Comparison of ENCODE assay signal across 8 cellular contexts in genomic region chr6:137218917-137219663, GRCh38. TPM values are rescaled to one million over a fixed set of nuclear protein-coding genes. Genes with fewer than 3 reads are reported as not detected.
A peak's percentile ranks its signal among the peaks of the same experiment; 100 is the strongest.
DNase-seq lines count a peak whose midpoint lies in the region; ATAC-seq and TF ChIP-seq lines count a peak whose summit lies in the region.

Gene IFNGR1, minus strand, starts transcription at chr6:137219385. Its CDS starts 58 bp downstream, at chr6:137219327.

- peaks cover 0 to 4% (median 0%) of the 10 kb centered on the region in 9 donors for H3K36me3 ChIP-seq in heart right ventricle
- peaks cover 0 to 2% (median 0%) of the 10 kb centered on the region in 4 donors for H3K36me3 ChIP-seq in upper lobe of left lung

- H3K27ac ChIP-seq in heart right ventricle (peak within 1 kb of the TSS; percentile 86 to 100 (median 98)), upper lobe of left lung (peak within 1 kb of the TSS; percentile 97 to 100 (median 100))

- no peaks in the 10 kb centered on the region for H3K27me3 ChIP-seq in heart right ventricle
- no peaks in the 10 kb centered on the region for H3K27me3 ChIP-seq in upper lobe of left lung

- peak; percentile 47 to 68 (median 64) for TF ChIP-seq EP300 in upper lobe of left lung (IDR thresholded peaks at IDR 0.05)

- H3K4me1 ChIP-seq in heart right ventricle (peaks cover 5 to 87% (median 67%) of the 10 kb centered on the region in 9 donors), upper lobe of left lung (peaks cover 60 to 82% (median 71%) of the 10 kb centered on the region in 4 donors)

- ATAC-seq in GM18499 (IDR thresholded peaks at IDR 0.05; ENCODE audit: insufficient read depth, unreplicated experiment) (peak; percentile 56), HG02938 (IDR thresholded peaks at IDR 0.05; ENCODE audit: unreplicated experiment) (peak; percentile 79), heart right ventricle (peak; percentile 96 to 97 (median 96)), upper lobe of left lung (ENCODE audit: low FRiP score in 2 of 2) (peak; percentile 97)

- DNase-seq in NCI-H187 treated with DMSO at 0.1 percent for 48 hours (lab: John Stamatoyannopoulos, UW) (peak; percentile 19), T-helper 2 cell (peak; percentile 90 to 95 (median 92)), amygdala (lab: John Stamatoyannopoulos, UW) (peak; percentile 61 to 98 (median 91)), heart right ventricle (peak; percentile 98 to 99), posterior vena cava (ENCODE audit: low spot score) (peak; percentile 100), upper lobe of left lung (peak; percentile 99 to 100)

- H3K9me3 ChIP-seq in heart right ventricle (no peaks in the 10 kb centered on the region), upper lobe of left lung (no peaks in the 10 kb centered on the region)

- TF ChIP-seq CTCF in heart right ventricle (IDR thresholded peaks at IDR 0.05): no peak
- TF ChIP-seq CTCF in upper lobe of left lung (IDR thresholded peaks at IDR 0.05): peak in 1 of 6 experiments; percentile 5

- intact Hi-C loops in heart right ventricle (cut with DNase I) (loop anchor here in 4 of 10 donors (5.0 to 10.0 kb wide), 4 partner anchors 43 to 124 kb away; no protein-coding TSS in a partner anchor), posterior vena cava (cut with DNase I) (no loop called here)

- TF ChIP-seq POLR2A in upper lobe of left lung (IDR thresholded peaks at IDR 0.05): peak; percentile 92 to 100 (median 98)

- H3K4me3 ChIP-seq in heart right ventricle (peak within 1 kb of the TSS; percentile 45 to 93 (median 84)), upper lobe of left lung (peak within 1 kb of the TSS; percentile 72 to 81 (median 74))

- 0% methylated on average over 58 to 64 of the region's 64 CpGs for WGBS in heart right ventricle, 2 donors
- WGBS in upper lobe of left lung, 2 donors: 0% methylated on average over 10 to 63 of the region's 64 CpGs

RNA-seq across cellular contexts. Expression of gene IFNGR1, which starts in this region (rescaled TPM):
- total RNA-seq in heart right ventricle (100 to 1,000 TPM in 3 of 10 donors, 10 to 100 TPM in 7; 55.8 to 132 (median 78.7) TPM), posterior vena cava (10 to 100 TPM; 71.4 to 72.7 TPM), upper lobe of left lung (100 to 1,000 TPM in 5 of 6 donors, 10 to 100 TPM in 1; 94.0 to 216 (median 183) TPM)
- polyA plus RNA-seq in heart right ventricle: 100 to 1,000 TPM in 1 of 2 donors, 10 to 100 TPM in 1; 66.1 to 121 TPM

Comparison
In these comparisons a context has a peak if more than half of its experiments do, and no peak if none do; other contexts are left out.
1. Peak in every context shown above with its lines: DNase-seq, ATAC-seq, H3K4me3 ChIP-seq and H3K27ac ChIP-seq.
2. DNase-seq: peak in every context shown above with its lines; median percentile 100 in posterior vena cava; 100 in upper lobe of left lung; 98 in heart right ventricle; 92 in T-helper 2 cell; 91 in amygdala; 19 in NCI-H187 treated with DMSO at 0.1 percent for 48 hours.